Comparison of ENCODE assay signal across 23 cellular contexts in the genomic region with DNA sequence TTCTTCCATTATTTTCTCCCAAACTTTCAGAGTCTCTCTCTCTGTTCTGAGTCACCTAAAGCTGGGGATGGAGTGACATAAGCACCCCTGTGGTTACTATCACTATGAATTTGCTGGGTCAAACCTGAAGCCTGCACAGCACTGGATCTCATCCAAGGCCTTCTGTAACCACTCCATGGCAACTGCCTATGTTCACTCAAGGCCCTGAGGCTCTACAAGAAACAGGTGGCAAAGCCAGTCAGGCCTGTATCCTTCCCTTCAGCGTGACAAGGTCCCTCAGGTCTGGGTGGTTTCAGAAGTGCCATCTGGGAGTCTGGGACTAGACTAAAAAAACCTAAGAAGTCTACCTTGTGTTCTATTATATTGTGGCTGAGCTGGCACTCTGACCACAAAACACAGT.
"Had no signal": no experiment of that assay in that cellular context is flagged by ENCODE, and none has a peak within 500 bp of the region (broad histone marks: within the 10 kb centered on the region; RNA-seq: fewer than 3 reads in every experiment).

No MANE protein-coding gene starts in this region.

- H3K36me3 ChIP-seq: MG63 had no signal

- H3K9me2 ChIP-seq: SK-N-SH had no signal

- DNase-seq: activated CD4-positive, alpha-beta T cell treated with anti-CD3 and anti-CD28 coated beads for 4 hours; activated CD8-positive, alpha-beta memory T cell treated with anti-CD3 and anti-CD28 coated beads, Interleukin-2, amount 50 U/mL, for 4 hours; activated CD8-positive, alpha-beta T cell treated with anti-CD3 and anti-CD28 coated beads for 36 hours; activated gamma-delta T cell treated with Interleukin-2 at 50 U/mL for 16 hours; activated naive CD4-positive, alpha-beta T cell treated with anti-CD3 and anti-CD28 coated beads, Interleukin-2, amount 10 ng/mL, durations not matched to agents 7 days and 5 days; activated naive CD8-positive, alpha-beta T cell treated with anti-CD3 and anti-CD28 coated beads for 36 hours; activated T-cell treated with anti-CD3 and anti-CD28 coated beads, Interleukin-2, amount 50 U/mL, for 72 hours; caudate nucleus; MG63; NCI-H1105 treated with DMSO at 0.1 percent for 48 hours; NCI-H1436 treated with DMSO at 0.1 percent for 48 hours; NCI-H187; NCI-H2081; NCI-H2227 treated with DMSO at 0.1 percent for 48 hours; NCI-H446 treated with DMSO at 0.1 percent for 48 hours; NCI-H524 treated with DMSO at 0.1 percent for 48 hours; NCI-H774; NK-92 treated with Interleukin-12 subunit alpha and Interleukin-12 subunit beta, amount 100 ng/mL, for 24 hours; SHP77 treated with DMSO at 0.1 percent for 48 hours; SK-N-SH; T-helper 1 cell had no signal

- H3K27ac ChIP-seq: KMS-11 had no signal

- H3K9ac ChIP-seq: KMS-11, SK-N-SH had no signal

- H3K4me3 ChIP-seq: MG63 had no signal

- ATAC-seq: activated CD4-positive, CD25-positive, alpha-beta regulatory T cell treated with anti-CD3 and anti-CD28 coated beads, Interleukin-2, amount 50 U/mL, for 24 hours; activated CD8-positive, alpha-beta T cell treated with anti-CD3 and anti-CD28 coated beads for 36 hours; activated T-cell treated with anti-CD3 and anti-CD28 coated beads, Interleukin-2, amount 50 U/mL, for 72 hours had no signal

- H3K27me3 ChIP-seq: MG63 had no signal

- H3K9me3 ChIP-seq: SK-N-SH had no signal

- H3K4me2 ChIP-seq: KMS-11, SK-N-SH had no signal
